ENCODE assay signal across 7 cellular contexts in genomic region chr11:62379586-62379985, GRCh38. TPM values are rescaled to one million over a fixed set of nuclear protein-coding genes. Genes with fewer than 3 reads are reported as not detected.
"Had no signal": no experiment of that assay in that cellular context is flagged by ENCODE, and none has a peak within 500 bp of the region (broad histone marks: within the 10 kb centered on the region; RNA-seq: fewer than 3 reads in every experiment).

No MANE protein-coding gene starts in this region.

RNA-seq across cellular contexts. Expression of gene SCGB1A1, which starts 39.2 kb away (rescaled TPM):
- total RNA-seq: activated CD4-positive, alpha-beta memory T cell treated with anti-CD3 and anti-CD28 coated beads, Interleukin-2, amount 10 ng/mL, durations not matched to agents 7 days and 5 days; activated CD4-positive, alpha-beta T cell treated with anti-CD3 and anti-CD28 coated beads for 36 hours; LHCN-M2; M059J; PC-3; SJSA1; T-helper 1 cell treated with Interleukin-12 subunit alpha and Interleukin-12 subunit beta and Interleukin-4 antibody, amounts not matched to agents 30 ng/mL and 1 ng/mL, for 36 hours had no signal

RNA-seq across cellular contexts. Expression of gene ASRGL1, which starts 42.3 kb away (rescaled TPM):
- total RNA-seq: LHCN-M2 had no signal
